Comparison of ENCODE assay signal across 30 cellular contexts in the genomic region with DNA sequence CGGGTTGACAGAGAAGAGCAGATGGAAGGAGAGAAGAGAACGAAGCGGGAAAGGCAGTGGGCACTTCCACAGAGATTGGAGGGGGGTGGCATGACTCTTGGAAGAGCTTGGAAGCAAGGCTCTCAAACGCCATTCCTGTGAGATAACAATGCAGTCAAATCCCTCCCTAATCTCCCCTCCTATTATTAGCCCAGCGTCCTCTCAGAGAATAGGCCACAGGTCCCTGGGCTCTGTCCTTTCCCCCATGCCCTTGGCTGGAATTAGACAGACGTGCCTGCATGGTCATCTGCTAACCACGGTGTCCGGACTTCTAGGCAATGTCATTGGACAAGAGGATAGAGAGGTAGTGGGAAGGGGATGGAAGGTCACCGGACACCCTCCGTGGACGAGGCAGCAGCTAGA. TPM values are rescaled to one million over a fixed set of nuclear protein-coding genes. Genes with fewer than 3 reads are reported as not detected.
A peak's percentile ranks its signal among the peaks of the same experiment; 100 is the strongest.
DNase-seq lines count a peak whose midpoint lies in the region; ATAC-seq, FAIRE-seq and TF ChIP-seq lines count a peak whose summit lies in the region.
"Had no signal": no experiment of that assay in that cellular context is flagged by ENCODE, and none has a peak within 500 bp of the region (broad histone marks: within the 10 kb centered on the region; RNA-seq: fewer than 3 reads in every experiment).

No MANE protein-coding gene starts in this region.

- no peak overlapping the region for H3K9ac ChIP-seq in HepG2 (ENCODE audit: insufficient read depth, low read depth, low read length)

- CTCF ChIA-PET in HepG2 (lab: Yijun Ruan, JAX; ENCODE audit: low intra/inter-chr PET ratio, low total read pairs): no interaction called here

- H3K27me3 ChIP-seq in HepG2 (ENCODE audit: control insufficient read depth in 1 of 2, insufficient read depth in 2 of 2, low read length in 2 of 2) (peaks cover 15 to 56% of the 10 kb centered on the region in 2 experiments), right lobe of liver (no peaks in the 10 kb centered on the region)
- H3K27me3 ChIP-seq: body of pancreas, transverse colon had no signal

- H3K36me3 Mint-ChIP-seq in nephron (ENCODE audit: low read depth): no peaks in the 10 kb centered on the region
- no peaks in the 10 kb centered on the region for H3K36me3 Mint-ChIP-seq in activated naive CD8-positive, alpha-beta T cell treated with anti-CD3 and anti-CD28 coated beads for 36 hours

- H3K4me1 ChIP-seq in HepG2 (ENCODE audit: insufficient read depth, low read length) (peaks cover 15% of the 10 kb centered on the region), right lobe of liver (no peaks in the 10 kb centered on the region)
- H3K4me1 ChIP-seq: prostate gland had no signal

- ATAC-seq in HepG2: no peak; the same call in 2 of the 3 replicates
- ATAC-seq in right lobe of liver: no peak
- peak; percentile 74 to 78 for ATAC-seq in left cardiac atrium
- no peak for ATAC-seq in HG03521 (IDR thresholded peaks at IDR 0.05; ENCODE audit: unreplicated experiment)
- ATAC-seq in HG03280 (IDR thresholded peaks at IDR 0.05; ENCODE audit: unreplicated experiment): no peak
- ATAC-seq: activated CD8-positive, alpha-beta T cell treated with anti-CD3 and anti-CD28 coated beads, Interleukin-2, amount 10 ng/mL, durations not matched to agents 7 days and 5 days; body of pancreas had no signal

- no peaks in the 10 kb centered on the region for H3K36me3 ChIP-seq in HepG2 (replicated peaks in 1 of 2; ENCODE audit: control insufficient read depth in 1 of 2, insufficient read depth in 2 of 2, low read length in 2 of 2)
- no peaks in the 10 kb centered on the region for H3K36me3 ChIP-seq in right lobe of liver
- H3K36me3 ChIP-seq: prostate gland, transverse colon had no signal

- 16% methylated on average over 11 of the region's 11 CpGs for WGBS in HepG2 (ENCODE audit: low lambda C conversion rate)
- 47% methylated on average over 8 of the region's 11 CpGs for WGBS in right lobe of liver (ENCODE audit: insufficient coverage, low coverage, low lambda C conversion rate, missing lambda C conversion rate)

- no peak overlapping the region for H3K4me2 ChIP-seq in HepG2 (ENCODE audit: low read depth, low read length)
- H3K4me2 ChIP-seq: smooth muscle cell had no signal

- intact Hi-C loops in HepG2 (cut with micrococcal nuclease; ENCODE audit: unreplicated experiment): no loop called here
- intact Hi-C loops in right lobe of liver (cut with DNase I): no loop called here
- intact Hi-C loops in left cardiac atrium (cut with DNase I): loop anchor here (1.0 to 5.0 kb wide), 2 partner anchors 34 to 36 kb away; a partner anchor contains a TSS

- no TSS peak for BruUV-seq in HepG2 (replicated peaks; lab: Mats Ljungman, UMichigan)

- no peaks in the 10 kb centered on the region for H3K27me3 Mint-ChIP-seq in nephron (ENCODE audit: low read depth)
- peaks cover 5% of the 10 kb centered on the region for H3K27me3 Mint-ChIP-seq in activated naive CD8-positive, alpha-beta T cell treated with anti-CD3 and anti-CD28 coated beads for 36 hours

- peak overlapping the region in 2 of 3 experiments; percentile 9 to 51 for H3K4me3 Mint-ChIP-seq in nephron
- H3K4me3 Mint-ChIP-seq in activated naive CD8-positive, alpha-beta T cell treated with anti-CD3 and anti-CD28 coated beads for 36 hours: no peak overlapping the region
- H3K4me3 Mint-ChIP-seq: activated CD8-positive, alpha-beta T cell treated with anti-CD3 and anti-CD28 coated beads, Interleukin-2, amount 10 ng/mL, durations not matched to agents 7 days and 5 days had no signal

- no peak for FAIRE-seq in HepG2 (lab: Jason Lieb, UNC)
- FAIRE-seq: H54, kidney, TTC549 had no signal

- no peaks in the 10 kb centered on the region for H3K9me3 ChIP-seq in HepG2 (ENCODE audit: low read length)
- no peaks in the 10 kb centered on the region for H3K9me3 ChIP-seq in right lobe of liver
- H3K9me3 ChIP-seq: body of pancreas, prostate gland, transverse colon had no signal

- in situ Hi-C loops in HepG2 (cut with HindIII; ENCODE audit: extremely low pct_ligation_motif_present, low pct_unique_long_range_greater_than_20kb): no loop called here

- no peak for DNase-seq in HepG2 (ENCODE audit: low spot score)
- no peak for DNase-seq in right lobe of liver
- DNase-seq in left cardiac atrium: peak; percentile 40
- DNase-seq in A172 (ENCODE audit: low spot score): no peak
- DNase-seq in activated naive CD8-positive, alpha-beta T cell treated with anti-CD3 and anti-CD28 coated beads for 36 hours: no peak
- DNase-seq: ACHN; activated CD4-positive, CD25-positive, alpha-beta regulatory T cell treated with anti-CD3 and anti-CD28 coated beads, Interleukin-2, amount 50 U/mL, for 72 hours; activated CD8-positive, alpha-beta T cell treated with anti-CD3 and anti-CD28 coated beads, Interleukin-2, amount 10 ng/mL, durations not matched to agents 7 days and 5 days; activated T-cell treated with anti-CD3 and anti-CD28 coated beads, Interleukin-2, amount 50 U/mL, for 48 hours; body of pancreas; DMS53; KG1; kidney; MM.1S; NCI-H1417; NCI-H2029 treated with DMSO at 0.1 percent for 48 hours; NCI-H526 treated with DMSO at 0.1 percent for 48 hours; transverse colon had no signal

- no peaks in the 10 kb centered on the region for H4K20me1 ChIP-seq in HepG2 (ENCODE audit: insufficient read depth, low read length)

- POLR2A ChIA-PET in HepG2 (lab: Yijun Ruan, JAX): interaction anchor here (0.6 kb wide), 1 partner anchor 26 kb away, joined by 3 read pairs; a partner anchor contains a TSS

- no peak for TF ChIP-seq POLR2A in HepG2 (IDR thresholded peaks at IDR 0.05; ENCODE audit: insufficient read depth in 1 of 2, low read depth in 2 of 2, low read length in 2 of 2)
- no peak for TF ChIP-seq POLR2A in right lobe of liver (IDR thresholded peaks at IDR 0.05)

- no peak for TF ChIP-seq CTCF in HepG2 (CRISPR knock-in tag; IDR thresholded peaks at IDR 0.05)
- no peak for TF ChIP-seq CTCF in right lobe of liver (IDR thresholded peaks at IDR 0.05)
- no peak for TF ChIP-seq CTCF in nephron (IDR thresholded peaks at IDR 0.05; ENCODE audit: unreplicated experiment in 3 of 3)

- TF ChIP-seq RAD21 in HepG2 (CRISPR knock-in tag; IDR thresholded peaks at IDR 0.05): no peak

- H3K9me3 Mint-ChIP-seq in nephron: no peaks in the 10 kb centered on the region
- no peaks in the 10 kb centered on the region for H3K9me3 Mint-ChIP-seq in activated naive CD8-positive, alpha-beta T cell treated with anti-CD3 and anti-CD28 coated beads for 36 hours

- no peak overlapping the region for H3K27ac ChIP-seq in HepG2 (ENCODE audit: extremely low read length, insufficient read depth, low read length)
- H3K27ac ChIP-seq in right lobe of liver: no peak overlapping the region
- H3K27ac ChIP-seq: body of pancreas, prostate gland, transverse colon had no signal

- peaks cover 82% of the 10 kb centered on the region for H3K4me1 Mint-ChIP-seq in nephron
- H3K4me1 Mint-ChIP-seq in activated naive CD8-positive, alpha-beta T cell treated with anti-CD3 and anti-CD28 coated beads for 36 hours: peaks cover 6% of the 10 kb centered on the region

- H3K27ac Mint-ChIP-seq in nephron: peak overlapping the region; percentile 51 to 65 (median 55)
- no peak overlapping the region for H3K27ac Mint-ChIP-seq in activated naive CD8-positive, alpha-beta T cell treated with anti-CD3 and anti-CD28 coated beads for 36 hours
- H3K27ac Mint-ChIP-seq: activated CD8-positive, alpha-beta T cell treated with anti-CD3 and anti-CD28 coated beads, Interleukin-2, amount 10 ng/mL, durations not matched to agents 7 days and 5 days had no signal

- TF ChIP-seq EP300 in HepG2 (IDR thresholded peaks at IDR 0.05; ENCODE audit: low read depth in 2 of 2, low read length in 2 of 2) (no peak), HepG2 (CRISPR knock-in tag; IDR thresholded peaks at IDR 0.05; ENCODE audit: borderline replicate concordance) (no peak)

- no peaks in the 10 kb centered on the region for H3K79me2 ChIP-seq in HepG2 (ENCODE audit: insufficient read depth, low read length)

- H3K4me3 ChIP-seq in HepG2 (replicated peaks in 1 of 3; ENCODE audit: insufficient read depth in 1 of 3, low read depth in 2 of 3, low read length in 3 of 3) (no peak overlapping the region), right lobe of liver (no peak overlapping the region)
- H3K4me3 ChIP-seq: body of pancreas, prostate gland, smooth muscle cell, transverse colon had no signal

- no peak overlapping the region for H2AFZ ChIP-seq in HepG2 (ENCODE audit: low read length)

RNA-seq across cellular contexts. Expression of a gene that starts 8.0 kb away (rescaled TPM):
- total RNA-seq in HepG2 (2016; rRNA removed; fragmentation: Illumina TruSeq; extraction: Trizol) (0.04 TPM in 1 of 2 replicates, not detected in the other), right lobe of liver (1 to 10 TPM in 1 of 6 experiments, under 1 TPM in 5; 0.30 to 5.6 (median 0.60) TPM), left cardiac atrium (100 to 1,000 TPM; 175 to 201 TPM)
- not detected in 2 replicates for total RNA-seq in HepG2 (2016; cell fraction: cytosol; rRNA removed; fragmentation: Illumina TruSeq; extraction: Trizol; ENCODE audit: low read depth)
- total RNA-seq in HepG2 (2016; cell fraction: insoluble cytoplasmic fraction; rRNA removed; fragmentation: Illumina TruSeq; extraction: Trizol): not detected in 2 replicates
- total RNA-seq in HepG2 (2016; cell fraction: membrane; rRNA removed; fragmentation: Illumina TruSeq; extraction: Trizol): not detected in 2 replicates
- total RNA-seq in HepG2 (2016; cell fraction: nucleus; rRNA removed; fragmentation: Illumina TruSeq; extraction: Trizol): 0.06 TPM in 1 of 2 replicates, not detected in the other
- polyA plus RNA-seq in HepG2 (2011; rRNA removed): 0.01 and 0.04 TPM in 2 replicates
- polyA plus RNA-seq in HepG2 (2011; cell fraction: cytosol; rRNA removed): 0.01 TPM in 2 replicates
- 0.02 and 0.08 TPM in 2 replicates for polyA plus RNA-seq in HepG2 (2011; cell fraction: nucleus; rRNA removed)
- polyA plus RNA-seq in HepG2 (2012): 0.05 and 0.07 TPM in 2 replicates
- polyA plus RNA-seq in HepG2 (2016; cell fraction: cytosol; fragmentation: Illumina TruSeq; extraction: Trizol; ENCODE audit: low read depth): not detected in 2 replicates
- 0.04 and 0.05 TPM in 2 replicates for polyA plus RNA-seq in HepG2 (2016; cell fraction: insoluble cytoplasmic fraction; fragmentation: Illumina TruSeq; extraction: Trizol; ENCODE audit: low read depth)
- not detected in 2 replicates for polyA plus RNA-seq in HepG2 (2016; cell fraction: membrane; fragmentation: Illumina TruSeq; extraction: Trizol; ENCODE audit: low read depth)
- polyA plus RNA-seq in HepG2 (2016; cell fraction: nucleus; fragmentation: Illumina TruSeq; extraction: Trizol; ENCODE audit: insufficient read depth, low read depth): not detected in 2 replicates
- 0.28 TPM in 1 of 2 replicates, not detected in the other for polyA minus RNA-seq in HepG2 (2011; rRNA and poly(A)+ RNA removed; ENCODE audit: low replicate concordance)
- 0.10 TPM in 1 of 2 replicates, not detected in the other for polyA minus RNA-seq in HepG2 (2011; cell fraction: cytosol; rRNA and poly(A)+ RNA removed)
- not detected in 2 replicates for polyA minus RNA-seq in HepG2 (2011; cell fraction: nucleus; rRNA and poly(A)+ RNA removed)
- not detected in 2 replicates for total RNA-seq in A172 (2014; rRNA removed; shearing (Covaris generic))
- under 1 TPM; 0.04 to 0.06 TPM for total RNA-seq in activated naive CD8-positive, alpha-beta T cell treated with anti-CD3 and anti-CD28 coated beads for 36 hours
- total RNA-seq: activated CD8-positive, alpha-beta T cell treated with anti-CD3 and anti-CD28 coated beads, Interleukin-2, amount 10 ng/mL, durations not matched to agents 7 days and 5 days; G401; glomerular endothelial cell; HT1080; lung microvascular endothelial cell; smooth muscle cell had no signal
- polyA plus RNA-seq: BJ, smooth muscle cell had no signal

RNA-seq across cellular contexts. Expression of a gene that starts 26.1 kb away (rescaled TPM):
- 216 and 241 TPM in 2 replicates for total RNA-seq in HepG2 (2016; rRNA removed; fragmentation: Illumina TruSeq; extraction: Trizol)
- 81.7 and 93.0 TPM in 2 replicates for total RNA-seq in HepG2 (2016; cell fraction: cytosol; rRNA removed; fragmentation: Illumina TruSeq; extraction: Trizol; ENCODE audit: low read depth)
- 225 and 237 TPM in 2 replicates for total RNA-seq in HepG2 (2016; cell fraction: insoluble cytoplasmic fraction; rRNA removed; fragmentation: Illumina TruSeq; extraction: Trizol)
- total RNA-seq in HepG2 (2016; cell fraction: membrane; rRNA removed; fragmentation: Illumina TruSeq; extraction: Trizol): 66.4 and 83.1 TPM in 2 replicates
- 177 and 204 TPM in 2 replicates for total RNA-seq in HepG2 (2016; cell fraction: nucleus; rRNA removed; fragmentation: Illumina TruSeq; extraction: Trizol)
- polyA plus RNA-seq in HepG2 (2011; rRNA removed): 131 and 154 TPM in 2 replicates
- 82.4 and 111 TPM in 2 replicates for polyA plus RNA-seq in HepG2 (2011; cell fraction: cytosol; rRNA removed)
- 104 and 123 TPM in 2 replicates for polyA plus RNA-seq in HepG2 (2011; cell fraction: nucleus; rRNA removed)
- 117 and 133 TPM in 2 replicates for polyA plus RNA-seq in HepG2 (2012)
- polyA plus RNA-seq in HepG2 (2016; cell fraction: cytosol; fragmentation: Illumina TruSeq; extraction: Trizol; ENCODE audit: low read depth): 21.2 and 22.9 TPM in 2 replicates
- polyA plus RNA-seq in HepG2 (2016; cell fraction: insoluble cytoplasmic fraction; fragmentation: Illumina TruSeq; extraction: Trizol; ENCODE audit: low read depth): 196 and 227 TPM in 2 replicates
- 27.9 and 28.0 TPM in 2 replicates for polyA plus RNA-seq in HepG2 (2016; cell fraction: membrane; fragmentation: Illumina TruSeq; extraction: Trizol; ENCODE audit: low read depth)
- polyA plus RNA-seq in HepG2 (2016; cell fraction: nucleus; fragmentation: Illumina TruSeq; extraction: Trizol; ENCODE audit: insufficient read depth, low read depth): 212 and 217 TPM in 2 replicates
- polyA minus RNA-seq in HepG2 (2011; rRNA and poly(A)+ RNA removed; ENCODE audit: low replicate concordance): 23.6 and 38.1 TPM in 2 replicates
- polyA minus RNA-seq in HepG2 (2011; cell fraction: cytosol; rRNA and poly(A)+ RNA removed): 48.0 and 49.4 TPM in 2 replicates
- 243 and 292 TPM in 2 replicates for polyA minus RNA-seq in HepG2 (2011; cell fraction: nucleus; rRNA and poly(A)+ RNA removed)
- total RNA-seq in right lobe of liver: 10 to 100 TPM; 12.0 to 16.5 (median 14.3) TPM
- total RNA-seq in left cardiac atrium: 10 to 100 TPM; 20.1 to 23.6 TPM
- 42.2 and 52.6 TPM in 2 replicates for total RNA-seq in A172 (2014; rRNA removed; shearing (Covaris generic))
- total RNA-seq in activated naive CD8-positive, alpha-beta T cell treated with anti-CD3 and anti-CD28 coated beads for 36 hours: 10 to 100 TPM; 75.2 to 80.3 TPM

RNA-seq across cellular contexts. Expression of a gene that starts 35.3 kb away (rescaled TPM):
- total RNA-seq in HepG2 (2016; rRNA removed; fragmentation: Illumina TruSeq; extraction: Trizol) (not detected in 2 replicates), right lobe of liver (under 1 TPM in 5 of 6 experiments, not detected in 1; 0.07 to 1.00 (median 0.13) TPM), left cardiac atrium (over 10,000 TPM; 10,415 to 11,820 TPM)
- not detected in 2 replicates for total RNA-seq in HepG2 (2016; cell fraction: cytosol; rRNA removed; fragmentation: Illumina TruSeq; extraction: Trizol; ENCODE audit: low read depth)
- total RNA-seq in HepG2 (2016; cell fraction: insoluble cytoplasmic fraction; rRNA removed; fragmentation: Illumina TruSeq; extraction: Trizol): not detected in 2 replicates
- not detected in 2 replicates for total RNA-seq in HepG2 (2016; cell fraction: membrane; rRNA removed; fragmentation: Illumina TruSeq; extraction: Trizol)
- not detected in 2 replicates for total RNA-seq in HepG2 (2016; cell fraction: nucleus; rRNA removed; fragmentation: Illumina TruSeq; extraction: Trizol)
- 0.01 TPM in 1 of 2 replicates, not detected in the other for polyA plus RNA-seq in HepG2 (2011; rRNA removed)
- polyA plus RNA-seq in HepG2 (2011; cell fraction: cytosol; rRNA removed): not detected in 2 replicates
- not detected in 2 replicates for polyA plus RNA-seq in HepG2 (2011; cell fraction: nucleus; rRNA removed)
- not detected in 2 replicates for polyA plus RNA-seq in HepG2 (2012)
- not detected in 2 replicates for polyA plus RNA-seq in HepG2 (2016; cell fraction: cytosol; fragmentation: Illumina TruSeq; extraction: Trizol; ENCODE audit: low read depth)
- not detected in 2 replicates for polyA plus RNA-seq in HepG2 (2016; cell fraction: insoluble cytoplasmic fraction; fragmentation: Illumina TruSeq; extraction: Trizol; ENCODE audit: low read depth)
- polyA plus RNA-seq in HepG2 (2016; cell fraction: membrane; fragmentation: Illumina TruSeq; extraction: Trizol; ENCODE audit: low read depth): not detected in 2 replicates
- not detected in 2 replicates for polyA plus RNA-seq in HepG2 (2016; cell fraction: nucleus; fragmentation: Illumina TruSeq; extraction: Trizol; ENCODE audit: insufficient read depth, low read depth)
- not detected in 2 replicates for polyA minus RNA-seq in HepG2 (2011; rRNA and poly(A)+ RNA removed; ENCODE audit: low replicate concordance)
- polyA minus RNA-seq in HepG2 (2011; cell fraction: cytosol; rRNA and poly(A)+ RNA removed): not detected in 2 replicates
- not detected in 2 replicates for polyA minus RNA-seq in HepG2 (2011; cell fraction: nucleus; rRNA and poly(A)+ RNA removed)
- not detected in 2 replicates for total RNA-seq in A172 (2014; rRNA removed; shearing (Covaris generic))
- not detected for total RNA-seq in activated naive CD8-positive, alpha-beta T cell treated with anti-CD3 and anti-CD28 coated beads for 36 hours
- total RNA-seq: activated CD8-positive, alpha-beta T cell treated with anti-CD3 and anti-CD28 coated beads, Interleukin-2, amount 10 ng/mL, durations not matched to agents 7 days and 5 days; G401; glomerular endothelial cell; HT1080; lung microvascular endothelial cell; smooth muscle cell had no signal
- polyA plus RNA-seq: BJ had no signal

Comparison
In these comparisons a context has a peak if more than half of its experiments do, and no peak if none do; other contexts are left out.
1. ATAC-seq: peak in left cardiac atrium (2 of 2); none in HepG2 (single experiment), right lobe of liver (0 of 4), HG03521 (single experiment) and HG03280 (single experiment).
2. RNA of a gene that starts 8.0 kb away (total RNA-seq): 175 to 201 TPM in left cardiac atrium; 0.30 to 5.6 TPM in right lobe of liver, 0.04 to 0.06 TPM in activated naive CD8-positive, alpha-beta T cell treated with anti-CD3 and anti-CD28 coated beads for 36 hours, 0.04 to 0.06 TPM in HepG2 and not detected in A172; every median in the first group is over 10 times any median in the second.
3. RNA of a gene that starts 35.3 kb away (total RNA-seq): 10,415 to 11,820 TPM in left cardiac atrium; 0.07 to 1.00 TPM in right lobe of liver, not detected in activated naive CD8-positive, alpha-beta T cell treated with anti-CD3 and anti-CD28 coated beads for 36 hours, not detected in HepG2 and not detected in A172; every median in the first group is over 1,000 times any median in the second.
4. intact Hi-C loops: an anchor here in left cardiac atrium (1.0 to 5.0 kb wide); none called in HepG2 and right lobe of liver.